In the genomic region with DNA sequence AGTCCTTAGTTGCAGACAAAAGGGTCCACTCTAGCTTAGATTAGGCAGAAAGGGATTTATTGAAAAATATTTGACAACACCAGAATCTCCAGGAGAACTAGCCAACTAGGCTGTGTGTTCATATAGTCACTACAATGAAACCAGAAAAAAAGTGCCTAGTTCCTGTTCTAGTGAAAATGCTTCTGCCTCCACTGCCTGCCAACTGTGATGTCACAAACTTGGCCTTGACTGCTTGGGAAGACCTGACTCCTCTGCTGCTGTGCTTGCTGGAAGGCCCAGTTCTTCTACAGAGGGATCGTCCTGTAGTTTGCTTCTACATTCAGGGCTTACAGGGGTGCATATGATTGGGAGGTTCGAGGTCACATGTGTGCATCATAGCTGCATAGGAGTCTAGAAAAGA, we compare ENCODE assay signal across 1 cellular context.
TF ChIP-seq lines count a peak whose summit lies in the region.

No MANE protein-coding gene starts in this region.

TF ChIP-seq in HepG2, 621 proteins besides CTCF, POLR2A, EP300 and RAD21:
- TF ChIP-seq ZNF672 (CRISPR knock-in tag; IDR thresholded peaks at IDR 0.05) (no peak), RFX5 (IDR thresholded peaks at IDR 0.05; ENCODE audit: low read depth, low read length) (peak; percentile 84)
